In genomic region chr11:79314906-79315689, GRCh38 we compare ENCODE assay signal across 13 cellular contexts.
DNase-seq lines count a peak whose midpoint lies in the region; ATAC-seq and TF ChIP-seq lines count a peak whose summit lies in the region.
"Had no signal": no experiment of that assay in that cellular context is flagged by ENCODE, and none has a peak within 500 bp of the region (broad histone marks: within the 10 kb centered on the region; RNA-seq: fewer than 3 reads in every experiment).

No MANE protein-coding gene starts in this region.

- peaks cover 2% of the 10 kb centered on the region for H3K9me3 Mint-ChIP-seq in activated CD4-positive, alpha-beta T cell treated with anti-CD3 and anti-CD28 coated beads, Interleukin-2, amount 10 ng/mL, durations not matched to agents 7 days and 5 days
- H3K9me3 Mint-ChIP-seq: activated CD4-positive, alpha-beta T cell treated with anti-CD3 and anti-CD28 coated beads, Interleukin-2, amount 10 ng/mL, durations not matched to agents 24 days and 14 days had no signal

- ATAC-seq in GM19452 (IDR thresholded peaks at IDR 0.05; ENCODE audit: unreplicated experiment) (no peak), GM21529 (IDR thresholded peaks at IDR 0.05; ENCODE audit: unreplicated experiment) (no peak)

- POLR2A ChIA-PET in activated CD4-positive, alpha-beta T cell treated with anti-CD3 and anti-CD28 coated beads, Interleukin-2, amount 10 ng/mL, durations not matched to agents 7 days and 5 days (lab: Charles Lee), result no interaction called here

- CTCF ChIA-PET in activated CD4-positive, alpha-beta T cell treated with anti-CD3 and anti-CD28 coated beads, Interleukin-2, amount 10 ng/mL, durations not matched to agents 7 days and 5 days (lab: Charles Lee), result no interaction called here

- DNase-seq in HT-29 (ENCODE audit: low spot score) (peak; percentile 2), RPMI7951 (ENCODE audit: low read depth) (peak; percentile 34), fibroblast of mammary gland (ENCODE audit: low read depth) (peak; percentile 30), renal cortical epithelial cell (ENCODE audit: low read depth) (peak; percentile 42)
- DNase-seq in activated CD4-positive, alpha-beta T cell treated with anti-CD3 and anti-CD28 coated beads, Interleukin-2, amount 10 ng/mL, durations not matched to agents 7 days and 5 days, result no peak
- DNase-seq: activated CD4-positive, alpha-beta T cell treated with anti-CD3 and anti-CD28 coated beads, Interleukin-2, amount 10 ng/mL, durations not matched to agents 24 days and 14 days; activated gamma-delta T cell treated with Interleukin-2 at 50 U/mL for 16 hours; Calu3; Karpas-422; stimulated activated CD4-positive, alpha-beta T cell treated with anti-CD3 and anti-CD28 coated beads, Interleukin-4, amount 100 ng/mL, for 24 hours had no signal

- TF ChIP-seq CTCF in fibroblast of mammary gland (conservative IDR thresholded peaks at IDR 0.05; ENCODE audit: control insufficient read depth, insufficient read depth, low read depth, low read length), result no peak

- H3K27ac Mint-ChIP-seq in activated CD4-positive, alpha-beta T cell treated with anti-CD3 and anti-CD28 coated beads, Interleukin-2, amount 10 ng/mL, durations not matched to agents 7 days and 5 days, result no peak overlapping the region
- H3K27ac Mint-ChIP-seq: activated CD4-positive, alpha-beta T cell treated with anti-CD3 and anti-CD28 coated beads, Interleukin-2, amount 10 ng/mL, durations not matched to agents 24 days and 14 days had no signal

- no peaks in the 10 kb centered on the region for H3K27me3 Mint-ChIP-seq in activated CD4-positive, alpha-beta T cell treated with anti-CD3 and anti-CD28 coated beads, Interleukin-2, amount 10 ng/mL, durations not matched to agents 7 days and 5 days
- H3K27me3 Mint-ChIP-seq: activated CD4-positive, alpha-beta T cell treated with anti-CD3 and anti-CD28 coated beads, Interleukin-2, amount 10 ng/mL, durations not matched to agents 24 days and 14 days had no signal

- no peak overlapping the region for H3K4me3 Mint-ChIP-seq in activated CD4-positive, alpha-beta T cell treated with anti-CD3 and anti-CD28 coated beads, Interleukin-2, amount 10 ng/mL, durations not matched to agents 7 days and 5 days
- H3K4me3 Mint-ChIP-seq: activated CD4-positive, alpha-beta T cell treated with anti-CD3 and anti-CD28 coated beads, Interleukin-2, amount 10 ng/mL, durations not matched to agents 24 days and 14 days had no signal

- H3K4me3 ChIP-seq in fibroblast of mammary gland (ENCODE audit: control insufficient read depth, low read depth, low read length), result no peak overlapping the region
- H3K4me3 ChIP-seq: lung had no signal

- H3K36me3 Mint-ChIP-seq in activated CD4-positive, alpha-beta T cell treated with anti-CD3 and anti-CD28 coated beads, Interleukin-2, amount 10 ng/mL, durations not matched to agents 7 days and 5 days (ENCODE audit: low read depth), result no peaks in the 10 kb centered on the region

- no peaks in the 10 kb centered on the region for H3K4me1 Mint-ChIP-seq in activated CD4-positive, alpha-beta T cell treated with anti-CD3 and anti-CD28 coated beads, Interleukin-2, amount 10 ng/mL, durations not matched to agents 7 days and 5 days
- H3K4me1 Mint-ChIP-seq: activated CD4-positive, alpha-beta T cell treated with anti-CD3 and anti-CD28 coated beads, Interleukin-2, amount 10 ng/mL, durations not matched to agents 24 days and 14 days had no signal
